ENCODE assay signal across 1 cellular context in genomic region chr16:31456988-31457360, GRCh38.
TF ChIP-seq lines count a peak whose summit lies in the region.

No MANE protein-coding gene starts in this region.

TF ChIP-seq in HepG2, 621 proteins besides CTCF, POLR2A, EP300 and RAD21 (continued from another document):
- no peak for TF ChIP-seq ZNF567 (CRISPR knock-in tag; IDR thresholded peaks at IDR 0.05; ENCODE audit: borderline replicate concordance)
- no peak for TF ChIP-seq ZNF362 (CRISPR knock-in tag; IDR thresholded peaks at IDR 0.05; ENCODE audit: borderline replicate concordance)
- no peak for TF ChIP-seq ZNF275 (CRISPR knock-in tag; IDR thresholded peaks at IDR 0.05; ENCODE audit: borderline replicate concordance)
- 0 out of 2 replicates have a peak, but pooled peaks have one; percentile 5 for TF ChIP-seq ZNF230 (CRISPR knock-in tag; IDR thresholded peaks at IDR 0.05)
